ENCODE assay signal across 9 cellular contexts in the genomic region with DNA sequence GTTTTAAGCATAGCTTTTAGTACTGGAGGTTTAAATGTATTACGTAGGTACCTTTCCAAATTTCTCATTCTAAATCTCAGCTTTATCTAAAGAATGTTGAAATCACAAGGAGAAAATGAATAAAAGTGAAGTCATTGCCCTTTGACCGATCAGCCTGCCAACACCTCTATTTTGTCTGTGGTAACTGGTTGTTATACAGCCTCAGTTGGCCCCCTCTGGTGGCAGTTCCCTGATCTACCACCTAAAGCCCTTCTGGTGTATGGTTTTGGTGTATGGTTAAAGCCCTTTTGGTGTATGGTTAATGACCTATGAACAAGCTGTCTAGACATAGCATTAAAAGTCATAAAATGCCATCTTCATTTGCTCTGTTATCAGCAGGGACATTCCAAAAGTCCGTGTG.
DNase-seq lines count a peak whose midpoint lies in the region; ATAC-seq and TF ChIP-seq lines count a peak whose summit lies in the region.
"Had no signal": no experiment of that assay in that cellular context is flagged by ENCODE, and none has a peak within 500 bp of the region (broad histone marks: within the 10 kb centered on the region; RNA-seq: fewer than 3 reads in every experiment).

No MANE protein-coding gene starts in this region.

- H3K18ac ChIP-seq in mesendoderm (ENCODE audit: low read length): no peak overlapping the region

- peak; percentile 23 for DNase-seq in AG08396 (ENCODE audit: low spot score)
- peak; percentile 0 for DNase-seq in NCI-H345 treated with DMSO at 0.1 percent for 48 hours (lab: John Stamatoyannopoulos, UW; ENCODE audit: unreplicated experiment)
- DNase-seq in choroid plexus epithelial cell (ENCODE audit: low read depth): peak; percentile 34
- peak; percentile 86 for DNase-seq in mesendoderm
- no peak for DNase-seq in T1000 (lab: John Stamatoyannopoulos, UW)
- no peak for DNase-seq in MV-4-11 (lab: John Stamatoyannopoulos, UW)

- ATAC-seq in GM18498 (IDR thresholded peaks at IDR 0.05; ENCODE audit: unreplicated experiment): peak; percentile 82
- peak; percentile 87 for ATAC-seq in HG02938 (IDR thresholded peaks at IDR 0.05; ENCODE audit: unreplicated experiment)

- no peaks in the 10 kb centered on the region for H3K79me1 ChIP-seq in mesendoderm (ENCODE audit: low read length)

- no peak overlapping the region for H2AK5ac ChIP-seq in mesendoderm (ENCODE audit: low read length)

- no peak overlapping the region for H2BK5ac ChIP-seq in mesendoderm (ENCODE audit: low read length)

- no peaks in the 10 kb centered on the region for H3K27me3 ChIP-seq in mesendoderm (ENCODE audit: insufficient read depth, low read length, poor library complexity)

- no peak overlapping the region for H3K4ac ChIP-seq in mesendoderm (ENCODE audit: low read depth, low read length)

- no peak overlapping the region for H3K4me3 ChIP-seq in choroid plexus epithelial cell (ENCODE audit: low read depth, low read length)
- H3K4me3 ChIP-seq in mesendoderm (ENCODE audit: low read length): no peak overlapping the region

- peak; percentile 61 for TF ChIP-seq CTCF in choroid plexus epithelial cell (conservative IDR thresholded peaks at IDR 0.05; ENCODE audit: low read depth, low read length)

- H4K5ac ChIP-seq in mesendoderm (ENCODE audit: low read length): no peak overlapping the region

- H2BK15ac ChIP-seq in mesendoderm (replicated peaks; ENCODE audit: low read depth): no peak overlapping the region

- H3K9ac ChIP-seq in mesendoderm (ENCODE audit: low read length): no peak overlapping the region
- H3K9ac ChIP-seq: KMS-11 had no signal

- H3K56ac ChIP-seq in mesendoderm (ENCODE audit: low read length): no peak overlapping the region

- no peaks in the 10 kb centered on the region for H3K4me1 ChIP-seq in mesendoderm (ENCODE audit: control insufficient read depth, low read depth, low read length)

- WGBS in mesendoderm (ENCODE audit: extremely low coverage, insufficient coverage, low lambda C conversion rate): no CpG with 5 or more reads among the region's 3 CpGs

- H3K27ac ChIP-seq in mesendoderm (ENCODE audit: low read depth, low read length): no peak overlapping the region
- H3K27ac ChIP-seq: KMS-11 had no signal

- H4K8ac ChIP-seq in mesendoderm (ENCODE audit: low read depth, low read length): no peak overlapping the region

- H3K23ac ChIP-seq in mesendoderm (ENCODE audit: low read length): no peak overlapping the region

- H3K79me2 ChIP-seq in mesendoderm (ENCODE audit: control insufficient read depth, insufficient read depth, low read length): no peaks in the 10 kb centered on the region

- H2BK120ac ChIP-seq in mesendoderm (ENCODE audit: low read depth, low read length): no peak overlapping the region

- H3K36me3 ChIP-seq in mesendoderm (ENCODE audit: control insufficient read depth, insufficient read depth, low read length): no peaks in the 10 kb centered on the region

- H3K4me2 ChIP-seq in mesendoderm (ENCODE audit: low read length): no peak overlapping the region
- H3K4me2 ChIP-seq: KMS-11 had no signal

Comparison
In these comparisons a context has a peak if more than half of its experiments do, and no peak if none do; other contexts are left out.
1. DNase-seq: peak in AG08396 (single experiment), NCI-H345 treated with DMSO at 0.1 percent for 48 hours (single experiment), choroid plexus epithelial cell (single experiment) and mesendoderm (single experiment); none in T1000 (single experiment) and MV-4-11 (single experiment).